Comparison of ENCODE assay signal across 20 cellular contexts in genomic region chr12:52494100-52494499, GRCh38. TPM values are rescaled to one million over a fixed set of nuclear protein-coding genes. Genes with fewer than 3 reads are reported as not detected.
DNase-seq lines count a peak whose midpoint lies in the region; TF ChIP-seq lines count a peak whose summit lies in the region.
"Had no signal": no experiment of that assay in that cellular context is flagged by ENCODE, and none has a peak within 500 bp of the region (broad histone marks: within the 10 kb centered on the region; RNA-seq: fewer than 3 reads in every experiment).

No MANE protein-coding gene starts in this region.

- 50 to 76% methylated on average over 1 of the region's 1 CpG for WGBS in esophagus squamous epithelium, 2 donors

- peak overlapping the region; percentile 4; the same call in 1 of the 2 replicates for H3K4me3 ChIP-seq in ACC112 (ENCODE audit: low read depth, low read length)
- H3K4me3 ChIP-seq in adipocyte (ENCODE audit: low read length) = peak overlapping the region; percentile 1
- H3K4me3 ChIP-seq in esophagus squamous epithelium = no peak overlapping the region
- H3K4me3 ChIP-seq in parathyroid adenoma (ENCODE audit: low read depth, low read length) = no peak overlapping the region
- H3K4me3 ChIP-seq: GM12878, GM23338, Peyer's patch had no signal

- no peaks in the 10 kb centered on the region for H3K36me3 ChIP-seq in ACC112 (ENCODE audit: insufficient read depth, low read length)
- H3K36me3 ChIP-seq in adipocyte (ENCODE audit: control insufficient read depth, insufficient read depth, low read length, severe bottlenecking) = no peaks in the 10 kb centered on the region
- peaks cover 0 to 14% (median 0%) of the 10 kb centered on the region in 3 donors for H3K36me3 ChIP-seq in esophagus squamous epithelium
- H3K36me3 ChIP-seq in parathyroid adenoma (ENCODE audit: control insufficient read depth, insufficient read depth, low read length) = no peaks in the 10 kb centered on the region
- H3K36me3 ChIP-seq: Peyer's patch had no signal

- H3K79me2 ChIP-seq in ACC112 (ENCODE audit: control insufficient read depth, insufficient read depth, low read length, unreplicated experiment) (no peaks in the 10 kb centered on the region), parathyroid adenoma (no peaks in the 10 kb centered on the region)

- no peak for DNase-seq in adipocyte (ENCODE audit: low read depth)
- DNase-seq in esophagus squamous epithelium (lab: John Stamatoyannopoulos, UW) = no peak
- no peak for DNase-seq in kidney tubule cell (ENCODE audit: low spot score)
- DNase-seq in HuH-7 (ENCODE audit: low spot score) = no peak
- DNase-seq in HT-29 (ENCODE audit: low spot score) = no peak
- no peak for DNase-seq in NCI-H1092 treated with DMSO at 0.1 percent for 48 hours (lab: John Stamatoyannopoulos, UW)
- DNase-seq: DMS53, KBM-7, NCI-H187 treated with DMSO at 0.1 percent for 48 hours, NCI-H2171 treated with DMSO at 0.1 percent for 48 hours, NCI-H82, SHP77 treated with DMSO at 0.1 percent for 48 hours had no signal

- intact Hi-C loops in esophagus squamous epithelium (cut with DNase I) = loop anchor here (10.0 kb wide), 1 partner anchor 99 kb away; no protein-coding TSS in a partner anchor

- H3K9me3 ChIP-seq in adipocyte (ENCODE audit: control insufficient read depth, low read length) (peaks cover 3% of the 10 kb centered on the region), esophagus squamous epithelium (no peaks in the 10 kb centered on the region), parathyroid adenoma (ENCODE audit: control insufficient read depth, low read length) (no peaks in the 10 kb centered on the region)
- H3K9me3 ChIP-seq: Peyer's patch had no signal

- peak overlapping the region; percentile 98 for H3K27ac ChIP-seq in ACC112 (ENCODE audit: low read depth, low read length)
- peak overlapping the region; percentile 53 to 81 (median 72) for H3K27ac ChIP-seq in esophagus squamous epithelium
- no peak overlapping the region for H3K27ac ChIP-seq in parathyroid adenoma
- H3K27ac ChIP-seq: Peyer's patch had no signal

- TF ChIP-seq CTCF in esophagus squamous epithelium (IDR thresholded peaks at IDR 0.05) = no peak
- TF ChIP-seq CTCF in parathyroid adenoma (IDR thresholded peaks at IDR 0.05) = no peak

- no peak overlapping the region for H2AFZ ChIP-seq in ACC112 (ENCODE audit: low read length, unreplicated experiment)
- H2AFZ ChIP-seq in parathyroid adenoma = peak overlapping the region; percentile 12

- TF ChIP-seq POLR2A in esophagus squamous epithelium (IDR thresholded peaks at IDR 0.05) = no peak

- H3K9ac ChIP-seq in adipocyte (ENCODE audit: low read length) = peak overlapping the region; percentile 29
- no peak overlapping the region for H3K9ac ChIP-seq in parathyroid adenoma

- H3K4me1 ChIP-seq in ACC112 (ENCODE audit: control insufficient read depth, insufficient read depth, low read length, unreplicated experiment) = peaks cover 60% of the 10 kb centered on the region
- peaks cover 47% of the 10 kb centered on the region for H3K4me1 ChIP-seq in adipocyte (ENCODE audit: control insufficient read depth, insufficient read depth, low read length)
- peaks cover 30 to 52% (median 33%) of the 10 kb centered on the region in 3 donors for H3K4me1 ChIP-seq in esophagus squamous epithelium
- H3K4me1 ChIP-seq in parathyroid adenoma = peaks cover 15% of the 10 kb centered on the region

- H3K27me3 ChIP-seq in ACC112 (ENCODE audit: insufficient read depth, low read length) = no peaks in the 10 kb centered on the region
- peaks cover 29% of the 10 kb centered on the region for H3K27me3 ChIP-seq in adipocyte (replicated peaks; ENCODE audit: control insufficient read depth, insufficient read depth, low read length)
- H3K27me3 ChIP-seq in esophagus squamous epithelium = no peaks in the 10 kb centered on the region
- no peaks in the 10 kb centered on the region for H3K27me3 ChIP-seq in parathyroid adenoma (ENCODE audit: control insufficient read depth, insufficient read depth, low read length)
- H3K27me3 ChIP-seq: Peyer's patch had no signal

- no peak overlapping the region for H3K4me2 ChIP-seq in parathyroid adenoma (ENCODE audit: low read length)
- H3K4me2 ChIP-seq: GM23338 had no signal

RNA-seq across cellular contexts. Expression of gene KRT6A, which starts 1.0 kb away (rescaled TPM):
- over 10,000 TPM in 3 of 4 donors, 1,000 to 10,000 TPM in 1; 1,263 to 22,053 (median 17,717) TPM for total RNA-seq in esophagus squamous epithelium
- not detected in 2 replicates for total RNA-seq in HT-29 (2014; rRNA removed; shearing (Covaris generic))
- total RNA-seq: A172, GM12878, GM23338, HT1080, NCI-H460 had no signal

RNA-seq across cellular contexts. Expression of gene KRT6C, which starts 20.5 kb away (rescaled TPM):
- 1,000 to 10,000 TPM in 3 of 4 donors, 10 to 100 TPM in 1; 99.0 to 3,532 (median 1,742) TPM for total RNA-seq in esophagus squamous epithelium
- not detected in 2 replicates for total RNA-seq in HT-29 (2014; rRNA removed; shearing (Covaris generic))
- total RNA-seq: A172, GM12878, GM23338, HT1080, NCI-H460 had no signal

RNA-seq across cellular contexts. Expression of gene KRT5, which starts 26.1 kb away (rescaled TPM):
- over 10,000 TPM in 1 of 4 donors, 1,000 to 10,000 TPM in 3; 7,921 to 12,107 (median 9,375) TPM for total RNA-seq in esophagus squamous epithelium
- total RNA-seq in HT-29 (2014; rRNA removed; shearing (Covaris generic)) = not detected in 2 replicates
- total RNA-seq: GM12878, GM23338, HT1080, NCI-H460 had no signal

RNA-seq across cellular contexts. Expression of gene KRT6B, which starts 42.2 kb away (rescaled TPM):
- total RNA-seq in esophagus squamous epithelium = 1,000 to 10,000 TPM in 3 of 4 donors, 100 to 1,000 TPM in 1; 308 to 3,585 (median 1,609) TPM
- 0.23 TPM in 1 of 2 replicates, not detected in the other for total RNA-seq in HT-29 (2014; rRNA removed; shearing (Covaris generic))
- total RNA-seq: A172, GM12878, GM23338, HT1080, NCI-H460, Peyer's patch had no signal

RNA-seq across cellular contexts. Expression of gene KRT71, which starts 58.8 kb away (rescaled TPM):
- not detected for total RNA-seq in esophagus squamous epithelium
- total RNA-seq in HT-29 (2014; rRNA removed; shearing (Covaris generic)) = not detected in 2 replicates
- total RNA-seq: A172, GM12878, GM23338, HT1080, NCI-H460, Peyer's patch had no signal

Comparison
In these comparisons a context has a peak if more than half of its experiments do, and no peak if none do; other contexts are left out.
1. H3K4me3 ChIP-seq: peak in ACC112 (single experiment) and adipocyte (single experiment); none in esophagus squamous epithelium (0 of 4) and parathyroid adenoma (single experiment).
2. RNA of gene KRT6A, which starts 1.0 kb away (total RNA-seq): 1,263 to 22,053 TPM in esophagus squamous epithelium; not detected in HT-29; every median in the first group is over 1,000 times any median in the second.
3. RNA of gene KRT6C, which starts 20.5 kb away (total RNA-seq): 99.0 to 3,532 TPM in esophagus squamous epithelium; not detected in HT-29; every median in the first group is over 10 times any median in the second.
4. RNA of gene KRT5, which starts 26.1 kb away (total RNA-seq): 7,921 to 12,107 TPM in esophagus squamous epithelium; not detected in HT-29; every median in the first group is over 1,000 times any median in the second.